ENCODE assay signal across 3 cellular contexts in the genomic region with DNA sequence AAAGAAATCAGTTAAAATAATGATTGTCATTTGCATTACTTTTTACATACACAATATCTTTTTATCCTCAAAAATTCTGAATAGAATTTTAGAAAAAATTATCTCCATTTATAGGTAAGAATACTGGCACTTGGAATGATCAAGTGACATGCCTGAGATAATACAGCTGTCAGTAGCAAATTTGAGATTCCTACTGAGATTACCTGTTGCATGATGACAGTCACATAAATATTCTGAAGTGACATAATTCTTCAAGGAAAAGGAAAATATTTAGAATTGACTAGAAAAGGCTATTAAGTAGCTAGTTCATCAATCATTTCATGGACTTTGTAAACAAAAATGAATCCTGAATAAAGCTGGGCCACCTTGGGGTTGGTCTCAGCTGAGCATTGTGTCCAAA.
"Had no signal": no experiment of that assay in that cellular context is flagged by ENCODE, and none has a peak within 500 bp of the region (broad histone marks: within the 10 kb centered on the region; RNA-seq: fewer than 3 reads in every experiment).

No MANE protein-coding gene starts in this region.

- DNase-seq: GDM1, GF-D8 had no signal

- H3K4me3 ChIP-seq: GM12878 had no signal
